In the genomic region with DNA sequence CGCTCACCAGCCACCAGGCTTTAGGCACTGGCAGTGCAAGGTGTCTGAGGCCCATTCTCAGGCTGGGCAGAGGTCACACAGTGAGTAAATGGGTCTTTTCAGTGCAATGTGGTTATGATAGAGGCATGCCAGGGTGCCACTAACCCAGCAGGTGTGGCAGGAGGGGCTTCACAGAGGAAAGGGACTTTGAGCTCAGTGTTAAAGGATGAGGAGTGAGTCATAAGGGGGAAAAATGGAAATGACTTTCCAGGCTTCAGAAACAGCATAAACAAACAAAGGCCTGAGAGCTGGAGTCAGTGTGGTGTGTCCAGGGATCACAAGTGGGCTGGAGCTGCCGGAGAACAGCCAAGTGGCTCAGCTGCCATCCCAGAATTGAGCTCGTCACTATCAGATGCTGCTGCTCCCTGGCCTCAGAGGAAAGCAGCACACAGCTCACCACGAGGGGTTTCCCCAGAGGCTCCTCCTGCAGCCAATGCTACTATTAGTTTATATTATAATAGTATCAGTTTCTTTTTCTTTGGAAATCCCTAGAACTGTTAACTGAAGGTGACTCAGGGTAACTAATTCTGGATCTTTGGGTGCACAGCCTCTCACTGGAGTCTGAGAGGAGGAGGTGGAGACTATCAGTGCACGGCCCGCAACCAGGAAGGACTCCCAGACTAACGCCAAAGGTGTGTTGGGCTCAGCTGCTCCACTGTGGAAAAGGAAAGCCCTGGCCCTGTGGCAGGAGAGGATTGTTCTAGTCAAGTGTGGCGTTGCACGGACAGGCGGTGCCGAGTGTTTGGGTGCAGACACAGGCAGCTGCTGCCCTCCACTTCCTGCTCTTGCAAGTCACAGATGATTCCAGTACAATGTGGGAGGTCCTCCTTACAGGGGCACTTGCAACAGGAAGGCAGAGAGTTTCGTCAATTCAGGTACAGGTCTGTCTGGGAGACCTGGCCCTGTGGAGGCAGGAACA, we compare ENCODE assay signal across 8 cellular contexts.
DNase-seq lines count a peak whose midpoint lies in the region; ATAC-seq and TF ChIP-seq lines count a peak whose summit lies in the region.

No MANE protein-coding gene starts in this region.

- peak; percentile 4 for TF ChIP-seq CTCF in astrocyte of the cerebellum (IDR thresholded peaks at IDR 0.05; ENCODE audit: low read depth, low read length, missing control alignments)

- no peak overlapping the region for H3K4me3 ChIP-seq in astrocyte of the cerebellum (ENCODE audit: low read depth, low read length)

- ATAC-seq in HG03095 (IDR thresholded peaks at IDR 0.05; ENCODE audit: unreplicated experiment) (peak; percentile 87), SK-N-SH treated with all-trans-retinoic acid at 6 μM for 48 hours (peak; percentile 49)

- in situ Hi-C loops in astrocyte of the cerebellum (cut with HindIII; ENCODE audit: low sequenced_read_pairs): no loop called here

- peak; percentile 27 for DNase-seq in activated gamma-delta T cell treated with Interleukin-2 at 50 U/mL for 16 hours
- DNase-seq in activated gamma-delta T cell (lab: John Stamatoyannopoulos, UW): no peak
- peak; percentile 55 for DNase-seq in astrocyte of the cerebellum (ENCODE audit: low read depth)
- DNase-seq in kidney tubule cell (ENCODE audit: low spot score): peak; percentile 90
- DNase-seq in stimulated activated CD4-positive, alpha-beta T cell treated with anti-CD3 and anti-CD28 coated beads, Interleukin-2, amount 100 ng/mL, for 4 hours (ENCODE audit: low read depth): peak; percentile 69
- no peak for DNase-seq in NCI-H1436 treated with DMSO at 0.1 percent for 48 hours (lab: John Stamatoyannopoulos, UW)

TF ChIP-seq in SK-N-SH treated with all-trans-retinoic acid at 6 μM for 48 hours, 23 proteins besides CTCF, POLR2A, EP300 and RAD21:
- TF ChIP-seq TCF4 (CRISPR knock-in tag; IDR thresholded peaks at IDR 0.05; ENCODE audit: borderline replicate concordance): no peak
- TF ChIP-seq ZNF70 (CRISPR knock-in tag; IDR thresholded peaks at IDR 0.05): no peak
- TF ChIP-seq, protein P1, sequence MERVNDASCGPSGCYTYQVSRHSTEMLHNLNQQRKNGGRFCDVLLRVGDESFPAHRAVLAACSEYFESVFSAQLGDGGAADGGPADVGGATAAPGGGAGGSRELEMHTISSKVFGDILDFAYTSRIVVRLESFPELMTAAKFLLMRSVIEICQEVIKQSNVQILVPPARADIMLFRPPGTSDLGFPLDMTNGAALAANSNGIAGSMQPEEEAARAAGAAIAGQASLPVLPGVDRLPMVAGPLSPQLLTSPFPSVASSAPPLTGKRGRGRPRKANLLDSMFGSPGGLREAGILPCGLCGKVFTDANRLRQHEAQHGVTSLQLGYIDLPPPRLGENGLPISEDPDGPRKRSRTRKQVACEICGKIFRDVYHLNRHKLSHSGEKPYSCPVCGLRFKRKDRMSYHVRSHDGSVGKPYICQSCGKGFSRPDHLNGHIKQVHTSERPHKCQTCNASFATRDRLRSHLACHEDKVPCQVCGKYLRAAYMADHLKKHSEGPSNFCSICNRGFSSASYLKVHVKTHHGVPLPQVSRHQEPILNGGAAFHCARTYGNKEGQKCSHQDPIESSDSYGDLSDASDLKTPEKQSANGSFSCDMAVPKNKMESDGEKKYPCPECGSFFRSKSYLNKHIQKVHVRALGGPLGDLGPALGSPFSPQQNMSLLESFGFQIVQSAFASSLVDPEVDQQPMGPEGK (CRISPR knock-in tag; IDR thresholded peaks at IDR 0.05; ENCODE audit: borderline replicate concordance): no peak
- no peak for TF ChIP-seq ZFP3 (CRISPR knock-in tag; IDR thresholded peaks at IDR 0.05)
- TF ChIP-seq ZNF565 (CRISPR knock-in tag; conservative IDR thresholded peaks at IDR 0.05; ENCODE audit: low read depth): no peak
- no peak for TF ChIP-seq ZNF8 (CRISPR knock-in tag; IDR thresholded peaks at IDR 0.05)
- no peak for TF ChIP-seq SNAI2 (CRISPR knock-in tag; IDR thresholded peaks at IDR 0.05)
- TF ChIP-seq ISL1 (CRISPR knock-in tag; IDR thresholded peaks at IDR 0.05): no peak
- no peak for TF ChIP-seq ESRRG (CRISPR knock-in tag; IDR thresholded peaks at IDR 0.05)
- TF ChIP-seq TOX (CRISPR knock-in tag; IDR thresholded peaks at IDR 0.05; ENCODE audit: borderline replicate concordance): no peak
- TF ChIP-seq, protein P2, sequence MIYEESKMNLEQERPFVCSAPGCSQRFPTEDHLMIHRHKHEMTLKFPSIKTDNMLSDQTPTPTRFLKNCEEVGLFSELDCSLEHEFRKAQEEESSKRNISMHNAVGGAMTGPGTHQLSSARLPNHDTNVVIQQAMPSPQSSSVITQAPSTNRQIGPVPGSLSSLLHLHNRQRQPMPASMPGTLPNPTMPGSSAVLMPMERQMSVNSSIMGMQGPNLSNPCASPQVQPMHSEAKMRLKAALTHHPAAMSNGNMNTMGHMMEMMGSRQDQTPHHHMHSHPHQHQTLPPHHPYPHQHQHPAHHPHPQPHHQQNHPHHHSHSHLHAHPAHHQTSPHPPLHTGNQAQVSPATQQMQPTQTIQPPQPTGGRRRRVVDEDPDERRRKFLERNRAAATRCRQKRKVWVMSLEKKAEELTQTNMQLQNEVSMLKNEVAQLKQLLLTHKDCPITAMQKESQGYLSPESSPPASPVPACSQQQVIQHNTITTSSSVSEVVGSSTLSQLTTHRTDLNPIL (CRISPR knock-in tag; IDR thresholded peaks at IDR 0.05; ENCODE audit: low read depth): no peak
- TF ChIP-seq ZC3H10 (CRISPR knock-in tag; IDR thresholded peaks at IDR 0.05): no peak
- no peak for TF ChIP-seq OSR1 (CRISPR knock-in tag; IDR thresholded peaks at IDR 0.05)
- TF ChIP-seq, protein P3, sequence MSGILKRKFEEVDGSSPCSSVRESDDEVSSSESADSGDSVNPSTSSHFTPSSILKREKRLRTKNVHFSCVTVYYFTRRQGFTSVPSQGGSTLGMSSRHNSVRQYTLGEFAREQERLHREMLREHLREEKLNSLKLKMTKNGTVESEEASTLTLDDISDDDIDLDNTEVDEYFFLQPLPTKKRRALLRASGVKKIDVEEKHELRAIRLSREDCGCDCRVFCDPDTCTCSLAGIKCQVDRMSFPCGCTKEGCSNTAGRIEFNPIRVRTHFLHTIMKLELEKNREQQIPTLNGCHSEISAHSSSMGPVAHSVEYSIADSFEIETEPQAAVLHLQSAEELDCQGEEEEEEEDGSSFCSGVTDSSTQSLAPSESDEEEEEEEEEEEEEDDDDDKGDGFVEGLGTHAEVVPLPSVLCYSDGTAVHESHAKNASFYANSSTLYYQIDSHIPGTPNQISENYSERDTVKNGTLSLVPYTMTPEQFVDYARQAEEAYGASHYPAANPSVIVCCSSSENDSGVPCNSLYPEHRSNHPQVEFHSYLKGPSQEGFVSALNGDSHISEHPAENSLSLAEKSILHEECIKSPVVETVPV (CRISPR knock-in tag; IDR thresholded peaks at IDR 0.05): no peak
- TF ChIP-seq, protein P4, sequence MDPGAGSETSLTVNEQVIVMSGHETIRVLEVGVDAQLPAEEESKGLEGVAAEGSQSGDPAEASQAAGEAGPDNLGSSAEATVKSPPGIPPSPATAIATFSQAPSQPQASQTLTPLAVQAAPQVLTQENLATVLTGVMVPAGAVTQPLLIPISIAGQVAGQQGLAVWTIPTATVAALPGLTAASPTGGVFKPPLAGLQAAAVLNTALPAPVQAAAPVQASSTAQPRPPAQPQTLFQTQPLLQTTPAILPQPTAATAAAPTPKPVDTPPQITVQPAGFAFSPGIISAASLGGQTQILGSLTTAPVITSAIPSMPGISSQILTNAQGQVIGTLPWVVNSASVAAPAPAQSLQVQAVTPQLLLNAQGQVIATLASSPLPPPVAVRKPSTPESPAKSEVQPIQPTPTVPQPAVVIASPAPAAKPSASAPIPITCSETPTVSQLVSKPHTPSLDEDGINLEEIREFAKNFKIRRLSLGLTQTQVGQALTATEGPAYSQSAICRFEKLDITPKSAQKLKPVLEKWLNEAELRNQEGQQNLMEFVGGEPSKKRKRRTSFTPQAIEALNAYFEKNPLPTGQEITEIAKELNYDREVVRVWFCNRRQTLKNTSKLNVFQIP (CRISPR knock-in tag; IDR thresholded peaks at IDR 0.05; ENCODE audit: borderline replicate concordance, low read depth): no peak

Comparison
In these comparisons a context has a peak if more than half of its experiments do, and no peak if none do; other contexts are left out.
1. DNase-seq: peak in activated gamma-delta T cell treated with Interleukin-2 at 50 U/mL for 16 hours (single experiment), astrocyte of the cerebellum (single experiment), kidney tubule cell (single experiment) and stimulated activated CD4-positive, alpha-beta T cell treated with anti-CD3 and anti-CD28 coated beads, Interleukin-2, amount 100 ng/mL, for 4 hours (single experiment); none in activated gamma-delta T cell (single experiment) and NCI-H1436 treated with DMSO at 0.1 percent for 48 hours (single experiment).